6 cellular contexts compared by ENCODE assay signal in genomic region chr1:153968000-153968363, GRCh38. TPM values are rescaled to one million over a fixed set of nuclear protein-coding genes. Genes with fewer than 3 reads are reported as not detected.
DNase-seq lines count a peak whose midpoint lies in the region; ATAC-seq, FAIRE-seq and TF ChIP-seq lines count a peak whose summit lies in the region.

No MANE protein-coding gene starts in this region.

- POLR2A ChIA-PET in K562 (lab: Yijun Ruan, JAX), result interaction anchor here (0.5 to 4.8 kb wide), 12 partner anchors 9 to 323 kb away, joined by 3 to 84 read pairs (median 6); partner anchors contain the start of genes CRTC2, DENND4B, JTB and RAB13

- H4K20me1 ChIP-seq in Loucy (ENCODE audit: insufficient read depth, low read length, poor library complexity, severe bottlenecking) (no peaks in the 10 kb centered on the region), K562 (replicated peaks; ENCODE audit: control insufficient read depth, insufficient read depth, low read length) (no peaks in the 10 kb centered on the region)

- 0% methylated on average over 7 of the region's 8 CpGs for WGBS in K562 (ENCODE audit: insufficient coverage, low coverage, missing lambda C conversion rate)

- no peak for DNase-seq in K562 (ENCODE audit: extremely low read depth in 1 of 4, low spot score in 3 of 4)
- peak; percentile 38 for DNase-seq in nephron progenitor cell
- DNase-seq in GM13976 (ENCODE audit: low spot score), result no peak
- DNase-seq in activated CD4-positive, alpha-beta T cell treated with anti-CD3 and anti-CD28 coated beads, Interleukin-2, amount 50 U/mL, for 4 hours, result no peak

- H3K4me3 ChIP-seq in Loucy (ENCODE audit: low read length, poor library complexity, severe bottlenecking) (peak overlapping the region; percentile 90), K562 (peak overlapping the region; percentile 51)

- no peak for TF ChIP-seq EP300 in K562 (IDR thresholded peaks at IDR 0.05; ENCODE audit: low read length)

- no peaks in the 10 kb centered on the region for H3K27me3 Mint-ChIP-seq in nephron progenitor cell (ENCODE audit: low read depth, poor library complexity)

- no peaks in the 10 kb centered on the region for H3K9me1 ChIP-seq in K562 (ENCODE audit: control insufficient read depth, insufficient read depth, low read length)

- H3K27me3 ChIP-seq in Loucy (ENCODE audit: insufficient read depth, low read length, poor library complexity, severe bottlenecking) (no peaks in the 10 kb centered on the region), K562 (ENCODE audit: control insufficient read depth in 2 of 2, insufficient read depth in 2 of 2, low read length in 2 of 2) (no peaks in the 10 kb centered on the region)

- no peak for TF ChIP-seq RAD21 in K562 (CRISPR knock-in tag; conservative IDR thresholded peaks at IDR 0.05 in 1 of 2, IDR thresholded peaks at IDR 0.05 in 1 of 2)

- no peak for ATAC-seq in K562
- ATAC-seq in HG03135 (IDR thresholded peaks at IDR 0.05; ENCODE audit: unreplicated experiment), result no peak

- H3K36me3 Mint-ChIP-seq in nephron progenitor cell (ENCODE audit: low read depth), result peaks cover 8% of the 10 kb centered on the region

- peak overlapping the region; percentile 82 for H3K27ac ChIP-seq in K562 (ENCODE audit: extremely low read depth, low read depth, low read length)

- TSS peak; percentile 56 for BruUV-seq in K562 (replicated peaks; lab: Mats Ljungman, UMichigan)

- H3K9me2 ChIP-seq in Loucy (replicated peaks; ENCODE audit: low read depth, low read length), result no peaks in the 10 kb centered on the region

- H3K27ac Mint-ChIP-seq in nephron progenitor cell, result peak overlapping the region; percentile 100

- H3K79me2 ChIP-seq in Loucy (ENCODE audit: insufficient read depth, low read length) (peaks cover 55% of the 10 kb centered on the region), K562 (ENCODE audit: control insufficient read depth, insufficient read depth, low read length) (peaks cover 39% of the 10 kb centered on the region)

- TF ChIP-seq CTCF in Loucy (conservative IDR thresholded peaks at IDR 0.05; ENCODE audit: low read length) (no peak), K562 (IDR thresholded peaks at IDR 0.05 in 2 of 3, conservative IDR thresholded peaks at IDR 0.05 in 1 of 3; ENCODE audit: insufficient read depth in 2 of 3, low read depth in 1 of 3, low read length in 3 of 3) (no peak), nephron progenitor cell (IDR thresholded peaks at IDR 0.05) (no peak), GM13976 (IDR thresholded peaks at IDR 0.05; ENCODE audit: borderline replicate concordance, control extremely low read depth, extremely low read depth, insufficient read depth, missing control alignments) (no peak)

- H3K9me3 Mint-ChIP-seq in nephron progenitor cell, result no peaks in the 10 kb centered on the region

- CTCF ChIA-PET in K562 (lab: Yijun Ruan, JAX; ENCODE audit: low intra/inter-chr PET ratio), result no interaction called here

- peak overlapping the region; percentile 93 for H3K4me3 Mint-ChIP-seq in nephron progenitor cell

- H3K4me2 ChIP-seq in Loucy (ENCODE audit: low read depth, low read length, poor library complexity, severe bottlenecking), result peak overlapping the region; percentile 78
- peak overlapping the region; percentile 87 for H3K4me2 ChIP-seq in K562 (ENCODE audit: insufficient read depth, low read length)

- in situ Hi-C loops in K562 (cut with MboI) (no loop called here), GM13976 (cut with MboI; ENCODE audit: low sequenced_read_pairs, unreplicated experiment) (no loop called here)

- peak overlapping the region; percentile 47 for H2AFZ ChIP-seq in Loucy (ENCODE audit: low read length)
- H2AFZ ChIP-seq in K562 (ENCODE audit: low read depth, low read length), result peak overlapping the region; percentile 89

- H3K36me3 ChIP-seq in Loucy (ENCODE audit: insufficient read depth, low read length) (no peaks in the 10 kb centered on the region), K562 (ENCODE audit: control insufficient read depth, insufficient read depth, low read length) (peaks cover 1% of the 10 kb centered on the region; the same call in 2 of the 3 replicates)

- H3K4me1 ChIP-seq in Loucy (ENCODE audit: insufficient read depth, low read length, poor library complexity, severe bottlenecking) (peaks cover 44% of the 10 kb centered on the region), K562 (replicated peaks in 1 of 2; ENCODE audit: control insufficient read depth in 2 of 2, insufficient read depth in 2 of 2, low read length in 2 of 2) (peaks cover 7 to 15% of the 10 kb centered on the region in 2 experiments; a peak in 4 of 5 replicates)

- no peaks in the 10 kb centered on the region for H3F3A ChIP-seq in Loucy (ENCODE audit: low read depth)

- peak overlapping the region; percentile 97 for H3K9ac ChIP-seq in Loucy (ENCODE audit: low read depth, low read length, poor library complexity, severe bottlenecking)
- peak overlapping the region; percentile 89 to 99 for H3K9ac ChIP-seq in K562 (ENCODE audit: insufficient read depth in 1 of 2, low read depth in 2 of 2, low read length in 2 of 2)

- H3K9me3 ChIP-seq in Loucy (ENCODE audit: insufficient read depth, low read depth, low read length) (no peaks in the 10 kb centered on the region), K562 (replicated peaks; ENCODE audit: control insufficient read depth, insufficient read depth, low read depth, low read length) (no peaks in the 10 kb centered on the region)

- intact Hi-C loops in K562 (cut with micrococcal nuclease), result loop anchor here (5.0 kb wide), 1 partner anchor 171 kb away; no protein-coding TSS in a partner anchor

- H3K4me1 Mint-ChIP-seq in nephron progenitor cell, result peaks cover 54% of the 10 kb centered on the region

- TF ChIP-seq POLR2A in K562 (conservative IDR thresholded peaks at IDR 0.05), result no peak

- FAIRE-seq in K562 (lab: Jason Lieb, UNC), result no peak

RNA-seq across cellular contexts. Expression of gene CREB3L4, which starts 0.3 kb away (rescaled TPM):
- total RNA-seq in K562 (2011; cell fraction: chromatin; rRNA removed; ENCODE audit: low replicate concordance), result 34.5 and 62.3 TPM in 2 replicates
- total RNA-seq in K562 (2011; cell fraction: nucleolus; rRNA removed), result 45.7 and 50.8 TPM in 2 replicates
- total RNA-seq in K562 (2011; cell fraction: nucleoplasm; rRNA removed), result 31.9 and 42.5 TPM in 2 replicates
- total RNA-seq in K562 (2014; rRNA removed) (13.5 and 13.9 TPM in 2 replicates), K562 (2014; rRNA removed; fragmentation: Illumina TruSeq; extraction: Trizol) (10.7 and 11.3 TPM in 2 replicates), K562 (2015; rRNA removed; fragmentation: Illumina TruSeq; extraction: Trizol) (9.6 and 9.9 TPM in 2 replicates), K562 (2021) (11.1 and 12.7 TPM in 2 replicates)
- polyA plus RNA-seq in K562 (2011; rRNA removed) (18.6 and 23.7 TPM in 2 replicates), K562 (2014; fragmentation: Illumina TruSeq; extraction: Trizol) (13.9 and 14.3 TPM in 2 replicates), K562 (2014; fragmentation: Nextera tagmentation; extraction: Ambion mirVana) (10 to 100 TPM; 13.3 to 17.2 TPM), K562 (2014; rRNA removed) (16.6 and 17.7 TPM in 2 replicates)
- 22.6 and 23.0 TPM in 2 replicates for polyA plus RNA-seq in K562 (2011; cell fraction: cytosol; rRNA removed)
- polyA plus RNA-seq in K562 (2011; cell fraction: nucleus; rRNA removed), result 62.9 and 71.1 TPM in 2 replicates
- polyA plus RNA-seq in K562 (2012), result 10.1 and 29.4 TPM in 2 replicates
- polyA minus RNA-seq in K562 (2011; rRNA and poly(A)+ RNA removed), result 15.3 and 15.8 TPM in 2 replicates
- 8.3 and 8.4 TPM in 2 replicates for polyA minus RNA-seq in K562 (2011; cell fraction: cytosol; rRNA and poly(A)+ RNA removed)
- 13.9 and 19.8 TPM in 2 replicates for polyA minus RNA-seq in K562 (2011; cell fraction: nucleus; rRNA and poly(A)+ RNA removed)

RNA-seq across cellular contexts. Expression of gene SLC39A1, which starts 4.6 kb away (rescaled TPM):
- 31.6 and 67.2 TPM in 2 replicates for total RNA-seq in K562 (2011; cell fraction: chromatin; rRNA removed; ENCODE audit: low replicate concordance)
- total RNA-seq in K562 (2011; cell fraction: nucleolus; rRNA removed), result 106 and 118 TPM in 2 replicates
- total RNA-seq in K562 (2011; cell fraction: nucleoplasm; rRNA removed), result 87.4 and 103 TPM in 2 replicates
- total RNA-seq in K562 (2014; rRNA removed) (81.1 and 88.3 TPM in 2 replicates), K562 (2014; rRNA removed; fragmentation: Illumina TruSeq; extraction: Trizol) (43.0 and 45.3 TPM in 2 replicates), K562 (2015; rRNA removed; fragmentation: Illumina TruSeq; extraction: Trizol) (62.5 and 62.7 TPM in 2 replicates), K562 (2021) (70.2 and 70.6 TPM in 2 replicates)
- polyA plus RNA-seq in K562 (2011; rRNA removed) (52.9 and 61.3 TPM in 2 replicates), K562 (2014; fragmentation: Illumina TruSeq; extraction: Trizol) (72.8 and 84.3 TPM in 2 replicates), K562 (2014; fragmentation: Nextera tagmentation; extraction: Ambion mirVana) (10 to 100 TPM in 1 of 2 experiments, 1 to 10 TPM in 1; 9.9 to 12.9 TPM), K562 (2014; rRNA removed) (69.5 and 76.1 TPM in 2 replicates)
- 98.7 and 108 TPM in 2 replicates for polyA plus RNA-seq in K562 (2011; cell fraction: cytosol; rRNA removed)
- 34.7 and 36.6 TPM in 2 replicates for polyA plus RNA-seq in K562 (2011; cell fraction: nucleus; rRNA removed)
- 65.9 and 66.7 TPM in 2 replicates for polyA plus RNA-seq in K562 (2012)
- polyA minus RNA-seq in K562 (2011; rRNA and poly(A)+ RNA removed), result 43.9 and 46.0 TPM in 2 replicates
- polyA minus RNA-seq in K562 (2011; cell fraction: cytosol; rRNA and poly(A)+ RNA removed), result 37.1 and 42.1 TPM in 2 replicates
- 15.1 and 25.0 TPM in 2 replicates for polyA minus RNA-seq in K562 (2011; cell fraction: nucleus; rRNA and poly(A)+ RNA removed)

RNA-seq across cellular contexts. Expression of gene JTB, which starts 9.5 kb away (rescaled TPM):
- total RNA-seq in K562 (2011; cell fraction: chromatin; rRNA removed; ENCODE audit: low replicate concordance), result 85.7 and 116 TPM in 2 replicates
- 157 and 164 TPM in 2 replicates for total RNA-seq in K562 (2011; cell fraction: nucleolus; rRNA removed)
- total RNA-seq in K562 (2011; cell fraction: nucleoplasm; rRNA removed), result 138 and 163 TPM in 2 replicates
- total RNA-seq in K562 (2014; rRNA removed) (284 and 308 TPM in 2 replicates), K562 (2014; rRNA removed; fragmentation: Illumina TruSeq; extraction: Trizol) (151 and 152 TPM in 2 replicates), K562 (2015; rRNA removed; fragmentation: Illumina TruSeq; extraction: Trizol) (125 and 131 TPM in 2 replicates), K562 (2021) (210 and 231 TPM in 2 replicates)
- polyA plus RNA-seq in K562 (2011; rRNA removed) (214 and 229 TPM in 2 replicates), K562 (2014; fragmentation: Illumina TruSeq; extraction: Trizol) (108 and 134 TPM in 2 replicates), K562 (2014; fragmentation: Nextera tagmentation; extraction: Ambion mirVana) (10 to 100 TPM; 24.7 to 36.7 TPM), K562 (2014; rRNA removed) (263 and 286 TPM in 2 replicates)
- 262 and 324 TPM in 2 replicates for polyA plus RNA-seq in K562 (2011; cell fraction: cytosol; rRNA removed)
- polyA plus RNA-seq in K562 (2011; cell fraction: nucleus; rRNA removed), result 188 and 255 TPM in 2 replicates
- 144 and 178 TPM in 2 replicates for polyA plus RNA-seq in K562 (2012)
- polyA minus RNA-seq in K562 (2011; rRNA and poly(A)+ RNA removed), result 63.0 and 69.5 TPM in 2 replicates
- polyA minus RNA-seq in K562 (2011; cell fraction: cytosol; rRNA and poly(A)+ RNA removed), result 53.1 and 69.1 TPM in 2 replicates
- polyA minus RNA-seq in K562 (2011; cell fraction: nucleus; rRNA and poly(A)+ RNA removed), result 32.9 and 38.3 TPM in 2 replicates

RNA-seq across cellular contexts. Expression of gene CRTC2, which starts 9.6 kb away (rescaled TPM):
- total RNA-seq in K562 (2011; cell fraction: chromatin; rRNA removed; ENCODE audit: low replicate concordance), result 62.1 and 111 TPM in 2 replicates
- total RNA-seq in K562 (2011; cell fraction: nucleolus; rRNA removed), result 38.7 and 54.5 TPM in 2 replicates
- 51.0 and 73.5 TPM in 2 replicates for total RNA-seq in K562 (2011; cell fraction: nucleoplasm; rRNA removed)
- total RNA-seq in K562 (2014; rRNA removed) (7.7 and 8.5 TPM in 2 replicates), K562 (2014; rRNA removed; fragmentation: Illumina TruSeq; extraction: Trizol) (5.6 TPM in 2 replicates), K562 (2015; rRNA removed; fragmentation: Illumina TruSeq; extraction: Trizol) (10.2 and 10.4 TPM in 2 replicates), K562 (2021) (23.8 and 26.4 TPM in 2 replicates)
- polyA plus RNA-seq in K562 (2011; rRNA removed) (13.3 and 26.5 TPM in 2 replicates), K562 (2014; fragmentation: Illumina TruSeq; extraction: Trizol) (24.0 TPM in 2 replicates), K562 (2014; fragmentation: Nextera tagmentation; extraction: Ambion mirVana) (1 to 10 TPM; 2.7 to 3.3 TPM), K562 (2014; rRNA removed) (18.9 and 24.0 TPM in 2 replicates)
- 23.6 and 27.7 TPM in 2 replicates for polyA plus RNA-seq in K562 (2011; cell fraction: cytosol; rRNA removed)
- polyA plus RNA-seq in K562 (2011; cell fraction: nucleus; rRNA removed), result 87.5 and 92.0 TPM in 2 replicates
- polyA plus RNA-seq in K562 (2012), result 19.4 and 28.0 TPM in 2 replicates
- 13.9 and 22.4 TPM in 2 replicates for polyA minus RNA-seq in K562 (2011; rRNA and poly(A)+ RNA removed)
- 15.3 and 34.3 TPM in 2 replicates for polyA minus RNA-seq in K562 (2011; cell fraction: cytosol; rRNA and poly(A)+ RNA removed)
- 21.1 and 33.1 TPM in 2 replicates for polyA minus RNA-seq in K562 (2011; cell fraction: nucleus; rRNA and poly(A)+ RNA removed)

RNA-seq across cellular contexts. Expression of gene RAB13, which starts 18.2 kb away (rescaled TPM):
- total RNA-seq in K562 (2011; cell fraction: chromatin; rRNA removed; ENCODE audit: low replicate concordance), result 18.1 and 19.7 TPM in 2 replicates
- 11.4 and 14.2 TPM in 2 replicates for total RNA-seq in K562 (2011; cell fraction: nucleolus; rRNA removed)
- total RNA-seq in K562 (2011; cell fraction: nucleoplasm; rRNA removed), result 15.5 and 25.3 TPM in 2 replicates
- total RNA-seq in K562 (2014; rRNA removed), result 29.0 and 32.3 TPM in 2 replicates
- 33.5 and 37.2 TPM in 2 replicates for total RNA-seq in K562 (2014; rRNA removed; fragmentation: Illumina TruSeq; extraction: Trizol)
- total RNA-seq in K562 (2015; rRNA removed; fragmentation: Illumina TruSeq; extraction: Trizol), result 37.2 and 39.8 TPM in 2 replicates
- total RNA-seq in K562 (2021), result 53.4 and 66.2 TPM in 2 replicates
- 42.2 and 62.0 TPM in 2 replicates for polyA plus RNA-seq in K562 (2011; rRNA removed)
- 34.9 and 37.6 TPM in 2 replicates for polyA plus RNA-seq in K562 (2011; cell fraction: cytosol; rRNA removed)
- polyA plus RNA-seq in K562 (2011; cell fraction: nucleus; rRNA removed), result 16.6 and 18.3 TPM in 2 replicates
- polyA plus RNA-seq in K562 (2012), result 146 and 152 TPM in 2 replicates
- 91.4 and 100 TPM in 2 replicates for polyA plus RNA-seq in K562 (2014; fragmentation: Illumina TruSeq; extraction: Trizol)
- polyA plus RNA-seq in K562 (2014; fragmentation: Nextera tagmentation; extraction: Ambion mirVana), result 10 to 100 TPM; 22.3 to 28.6 TPM
- polyA plus RNA-seq in K562 (2014; rRNA removed), result 68.4 and 80.2 TPM in 2 replicates
- polyA minus RNA-seq in K562 (2011; rRNA and poly(A)+ RNA removed), result 47.3 and 54.9 TPM in 2 replicates
- polyA minus RNA-seq in K562 (2011; cell fraction: cytosol; rRNA and poly(A)+ RNA removed), result 20.3 and 21.0 TPM in 2 replicates
- 7.7 and 10.7 TPM in 2 replicates for polyA minus RNA-seq in K562 (2011; cell fraction: nucleus; rRNA and poly(A)+ RNA removed)
